Comparison of ENCODE assay signal across 1 cellular context in the genomic region with DNA sequence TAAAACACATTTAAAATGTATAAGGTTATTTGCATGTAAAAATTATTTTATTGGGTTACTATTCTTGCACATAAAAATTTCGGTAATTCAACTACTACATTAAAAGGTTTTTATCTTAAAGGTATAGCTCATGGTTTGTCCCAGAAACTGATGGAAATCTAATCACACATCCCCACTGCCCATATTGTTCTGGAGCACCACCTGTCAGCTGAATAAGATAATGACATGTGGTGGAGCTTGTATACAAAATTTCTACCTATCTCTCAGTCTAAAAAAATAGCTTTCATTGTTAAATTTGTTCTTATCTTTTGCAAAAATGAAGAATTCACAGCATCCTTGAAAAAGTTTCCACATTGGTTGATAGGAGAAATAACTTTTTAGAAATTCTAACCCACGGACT.
A peak's percentile ranks its signal among the peaks of the same experiment; 100 is the strongest.
TF ChIP-seq lines count a peak whose summit lies in the region.

No MANE protein-coding gene starts in this region.

TF ChIP-seq in GM12878, 131 proteins besides CTCF, POLR2A, EP300 and RAD21:
- peak; percentile 35; the same call in 1 of the 2 replicates for TF ChIP-seq SMC3 (IDR thresholded peaks at IDR 0.05; ENCODE audit: borderline replicate concordance, low read length)
- TF ChIP-seq, protein P1, sequence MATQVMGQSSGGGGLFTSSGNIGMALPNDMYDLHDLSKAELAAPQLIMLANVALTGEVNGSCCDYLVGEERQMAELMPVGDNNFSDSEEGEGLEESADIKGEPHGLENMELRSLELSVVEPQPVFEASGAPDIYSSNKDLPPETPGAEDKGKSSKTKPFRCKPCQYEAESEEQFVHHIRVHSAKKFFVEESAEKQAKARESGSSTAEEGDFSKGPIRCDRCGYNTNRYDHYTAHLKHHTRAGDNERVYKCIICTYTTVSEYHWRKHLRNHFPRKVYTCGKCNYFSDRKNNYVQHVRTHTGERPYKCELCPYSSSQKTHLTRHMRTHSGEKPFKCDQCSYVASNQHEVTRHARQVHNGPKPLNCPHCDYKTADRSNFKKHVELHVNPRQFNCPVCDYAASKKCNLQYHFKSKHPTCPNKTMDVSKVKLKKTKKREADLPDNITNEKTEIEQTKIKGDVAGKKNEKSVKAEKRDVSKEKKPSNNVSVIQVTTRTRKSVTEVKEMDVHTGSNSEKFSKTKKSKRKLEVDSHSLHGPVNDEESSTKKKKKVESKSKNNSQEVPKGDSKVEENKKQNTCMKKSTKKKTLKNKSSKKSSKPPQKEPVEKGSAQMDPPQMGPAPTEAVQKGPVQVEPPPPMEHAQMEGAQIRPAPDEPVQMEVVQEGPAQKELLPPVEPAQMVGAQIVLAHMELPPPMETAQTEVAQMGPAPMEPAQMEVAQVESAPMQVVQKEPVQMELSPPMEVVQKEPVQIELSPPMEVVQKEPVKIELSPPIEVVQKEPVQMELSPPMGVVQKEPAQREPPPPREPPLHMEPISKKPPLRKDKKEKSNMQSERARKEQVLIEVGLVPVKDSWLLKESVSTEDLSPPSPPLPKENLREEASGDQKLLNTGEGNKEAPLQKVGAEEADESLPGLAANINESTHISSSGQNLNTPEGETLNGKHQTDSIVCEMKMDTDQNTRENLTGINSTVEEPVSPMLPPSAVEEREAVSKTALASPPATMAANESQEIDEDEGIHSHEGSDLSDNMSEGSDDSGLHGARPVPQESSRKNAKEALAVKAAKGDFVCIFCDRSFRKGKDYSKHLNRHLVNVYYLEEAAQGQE (IDR thresholded peaks at IDR 0.05; ENCODE audit: low read depth, low read length), result no peak
